In genomic region chr12:130571734-130572133, GRCh38 we compare ENCODE assay signal across 27 cellular contexts.
"Had no signal": no experiment of that assay in that cellular context is flagged by ENCODE, and none has a peak within 500 bp of the region (broad histone marks: within the 10 kb centered on the region; RNA-seq: fewer than 3 reads in every experiment).

No MANE protein-coding gene starts in this region.

- H3K36me3 ChIP-seq: left lung, lower lobe of right lung, neural progenitor cell, neutrophil, ovary, stomach, thoracic aorta, tibial artery, upper lobe of right lung had no signal

- H3K27me3 ChIP-seq: left lung, neural progenitor cell, neutrophil, ovary, tibial artery, upper lobe of right lung had no signal

- ATAC-seq: left colon; left lung; lower lobe of right lung; naive thymus-derived CD8-positive, alpha-beta T cell; right cardiac atrium; sciatic nerve; stimulated activated naive CD8-positive, alpha-beta T cell treated with anti-CD3 and anti-CD28 coated beads, Interleukin-15, Interleukin-2, amounts not matched to agents 100 U/mL and 50 U/mL, for 24 hours; upper lobe of right lung had no signal

- H3K4me3 Mint-ChIP-seq: immature natural killer cell; naive thymus-derived CD8-positive, alpha-beta T cell; nephron; neural progenitor cell; stimulated activated naive B cell treated with anti-CD40 and anti-IgM and Interleukin-4, amounts not matched to agents 10 μg/mL and 1 μg/mL and 100 μg/mL, for 72 hours had no signal

- H3K36me3 Mint-ChIP-seq: immature natural killer cell; naive thymus-derived CD8-positive, alpha-beta T cell; neural progenitor cell; stimulated activated naive B cell treated with anti-CD40 and anti-IgM and Interleukin-4, amounts not matched to agents 10 μg/mL and 1 μg/mL and 100 μg/mL, for 72 hours had no signal

- H3K4me2 ChIP-seq: neural progenitor cell had no signal

- DNase-seq: immature natural killer cell; kidney; left colon; left lung; lower lobe of right lung; mammary epithelial cell; mesenchymal stem cell; naive thymus-derived CD8-positive, alpha-beta T cell; ovary; right cardiac atrium; stimulated activated CD4-positive, alpha-beta T cell treated with anti-CD3 and anti-CD28 coated beads, Interleukin-12 subunit alpha, Interleukin-12 subunit beta, amount 100 ng/mL, for 4 hours; stimulated activated CD4-positive, alpha-beta T cell treated with anti-CD3 and anti-CD28 coated beads, Interleukin-15, amount 100 ng/mL, for 24 hours; stimulated activated CD4-positive, alpha-beta T cell treated with anti-CD3 and anti-CD28 coated beads, Interleukin-2, amount 100 ng/mL, for 24 hours; stimulated activated CD4-positive, alpha-beta T cell treated with anti-CD3 and anti-CD28 coated beads, Interleukin-4, amount 100 ng/mL, for 1 hour; stimulated activated naive B cell treated with anti-CD40 and anti-IgM and Interleukin-4, amounts not matched to agents 10 μg/mL and 1 μg/mL and 100 μg/mL, for 72 hours; stimulated activated naive CD8-positive, alpha-beta T cell treated with anti-CD3 and anti-CD28 coated beads, Interleukin-15, Interleukin-2, amounts not matched to agents 100 U/mL and 50 U/mL, for 24 hours; stomach; tibial artery; trophoblast cell; upper lobe of right lung had no signal

- H3K27ac ChIP-seq: left lung, lower lobe of right lung, neural progenitor cell, neutrophil, ovary, skin epidermis, stomach, thoracic aorta, tibial artery, upper lobe of right lung had no signal

- H3K27ac Mint-ChIP-seq: immature natural killer cell; naive thymus-derived CD8-positive, alpha-beta T cell; nephron; progenitor cell of endocrine pancreas; stimulated activated naive B cell treated with anti-CD40 and anti-IgM and Interleukin-4, amounts not matched to agents 10 μg/mL and 1 μg/mL and 100 μg/mL, for 72 hours had no signal

- H3K4me1 ChIP-seq: left lung, lower lobe of right lung, neural progenitor cell, stomach, tibial artery, upper lobe of right lung had no signal

- H3K4me3 ChIP-seq: left lung, lower lobe of right lung, neural progenitor cell, ovary, skin epidermis, stomach, thoracic aorta, tibial artery, upper lobe of right lung had no signal

- H3K9ac ChIP-seq: neural progenitor cell had no signal

- H3K9me3 ChIP-seq: lower lobe of right lung, neutrophil, ovary, thoracic aorta had no signal

- H3K4me1 Mint-ChIP-seq: immature natural killer cell; stimulated activated naive B cell treated with anti-CD40 and anti-IgM and Interleukin-4, amounts not matched to agents 10 μg/mL and 1 μg/mL and 100 μg/mL, for 72 hours had no signal
